Comparison of ENCODE assay signal across 21 cellular contexts in genomic region chr11:118491041-118491440, GRCh38. TPM values are rescaled to one million over a fixed set of nuclear protein-coding genes. Genes with fewer than 3 reads are reported as not detected.
DNase-seq lines count a peak whose midpoint lies in the region; ATAC-seq and TF ChIP-seq lines count a peak whose summit lies in the region.
"Had no signal": no experiment of that assay in that cellular context is flagged by ENCODE, and none has a peak within 500 bp of the region (broad histone marks: within the 10 kb centered on the region; RNA-seq: fewer than 3 reads in every experiment).

No MANE protein-coding gene starts in this region.

- peaks cover 68% of the 10 kb centered on the region for H3K36me3 ChIP-seq in Panc1 (ENCODE audit: control insufficient read depth, insufficient read depth, low read length)
- peaks cover 87% of the 10 kb centered on the region for H3K36me3 ChIP-seq in adipocyte (ENCODE audit: control insufficient read depth, insufficient read depth, low read length, severe bottlenecking)

- H3K4me3 ChIP-seq in Panc1 (ENCODE audit: low read depth in 2 of 2, low read length in 2 of 2) (no peak overlapping the region), adipocyte (ENCODE audit: low read length) (no peak overlapping the region)
- H3K4me3 ChIP-seq: BLaER1 treated with 17β-estradiol and CSF1 and Interleukin-3, amounts not matched to agents 10 nM and 100 nM; GM12878; Peyer's patch had no signal

- H3K4me3 Mint-ChIP-seq in activated CD4-positive, alpha-beta T cell treated with anti-CD3 and anti-CD28 coated beads for 36 hours = no peak overlapping the region
- no peak overlapping the region for H3K4me3 Mint-ChIP-seq in activated naive CD4-positive, alpha-beta T cell treated with anti-CD3 and anti-CD28 coated beads for 36 hours
- H3K4me3 Mint-ChIP-seq: CD4-positive, alpha-beta memory T cell; H9; HFFc6 had no signal

- H3K36me3 Mint-ChIP-seq in activated CD4-positive, alpha-beta T cell treated with anti-CD3 and anti-CD28 coated beads for 36 hours (ENCODE audit: low read depth) = peaks cover 43% of the 10 kb centered on the region
- H3K36me3 Mint-ChIP-seq in activated naive CD4-positive, alpha-beta T cell treated with anti-CD3 and anti-CD28 coated beads for 36 hours (ENCODE audit: low read depth) = peaks cover 26% of the 10 kb centered on the region

- H3K27me3 Mint-ChIP-seq in activated CD4-positive, alpha-beta T cell treated with anti-CD3 and anti-CD28 coated beads for 36 hours = no peaks in the 10 kb centered on the region
- H3K27me3 Mint-ChIP-seq in activated naive CD4-positive, alpha-beta T cell treated with anti-CD3 and anti-CD28 coated beads for 36 hours (ENCODE audit: low read depth) = no peaks in the 10 kb centered on the region
- H3K27me3 Mint-ChIP-seq: CD4-positive, alpha-beta memory T cell had no signal

- peak overlapping the region; percentile 18; the same call in 1 of the 2 replicates for H3K27ac ChIP-seq in Panc1 (ENCODE audit: low read length)
- H3K27ac ChIP-seq: BLaER1 treated with 17β-estradiol and CSF1 and Interleukin-3, amounts not matched to agents 10 nM and 100 nM; Peyer's patch had no signal

- H3K9me3 ChIP-seq in Panc1 (ENCODE audit: control insufficient read depth, insufficient read depth, low read depth, low read length) = no peaks in the 10 kb centered on the region
- H3K9me3 ChIP-seq in adipocyte (ENCODE audit: control insufficient read depth, low read length) = no peaks in the 10 kb centered on the region
- H3K9me3 ChIP-seq: BLaER1 treated with 17β-estradiol and CSF1 and Interleukin-3, amounts not matched to agents 10 nM and 100 nM; Peyer's patch had no signal

- TF ChIP-seq CTCF in Panc1 (IDR thresholded peaks at IDR 0.05) = no peak

- intact Hi-C loops in activated CD4-positive, alpha-beta T cell treated with anti-CD3 and anti-CD28 coated beads for 36 hours (cut with DNase I, micrococcal nuclease) = no loop called here
- intact Hi-C loops in activated naive CD4-positive, alpha-beta T cell treated with anti-CD3 and anti-CD28 coated beads for 36 hours (cut with micrococcal nuclease) = no loop called here
- intact Hi-C loops in Panc1 (cut with micrococcal nuclease; ENCODE audit: unreplicated experiment) = no loop called here

- H3K4me1 Mint-ChIP-seq in activated CD4-positive, alpha-beta T cell treated with anti-CD3 and anti-CD28 coated beads for 36 hours = peaks cover 5% of the 10 kb centered on the region
- H3K4me1 Mint-ChIP-seq in activated naive CD4-positive, alpha-beta T cell treated with anti-CD3 and anti-CD28 coated beads for 36 hours (ENCODE audit: low read depth) = peaks cover 9% of the 10 kb centered on the region
- H3K4me1 Mint-ChIP-seq: H9 had no signal

- H3K9ac ChIP-seq in adipocyte (ENCODE audit: low read length) = peak overlapping the region; percentile 23
- H3K9ac ChIP-seq: BLaER1 treated with 17β-estradiol and CSF1 and Interleukin-3, amounts not matched to agents 10 nM and 100 nM had no signal

- H3K27me3 ChIP-seq in Panc1 (ENCODE audit: control insufficient read depth, insufficient read depth, low read length) (no peaks in the 10 kb centered on the region), adipocyte (replicated peaks; ENCODE audit: control insufficient read depth, insufficient read depth, low read length) (no peaks in the 10 kb centered on the region)
- H3K27me3 ChIP-seq: BLaER1 treated with 17β-estradiol and CSF1 and Interleukin-3, amounts not matched to agents 10 nM and 100 nM; Peyer's patch had no signal

- H3K9me3 Mint-ChIP-seq in activated CD4-positive, alpha-beta T cell treated with anti-CD3 and anti-CD28 coated beads for 36 hours (ENCODE audit: low read depth) = no peaks in the 10 kb centered on the region
- H3K9me3 Mint-ChIP-seq in activated naive CD4-positive, alpha-beta T cell treated with anti-CD3 and anti-CD28 coated beads for 36 hours = no peaks in the 10 kb centered on the region
- H3K9me3 Mint-ChIP-seq: CD4-positive, alpha-beta memory T cell; H9; HFFc6 had no signal

- peak overlapping the region; percentile 88 for H3K27ac Mint-ChIP-seq in activated CD4-positive, alpha-beta T cell treated with anti-CD3 and anti-CD28 coated beads for 36 hours
- H3K27ac Mint-ChIP-seq in activated naive CD4-positive, alpha-beta T cell treated with anti-CD3 and anti-CD28 coated beads for 36 hours = peak overlapping the region; percentile 84
- H3K27ac Mint-ChIP-seq: CD4-positive, alpha-beta memory T cell; HFFc6 had no signal

- ATAC-seq in activated CD4-positive, alpha-beta T cell treated with anti-CD3 and anti-CD28 coated beads for 36 hours = peak; percentile 83
- ATAC-seq in Panc1 (no peak), HG03442 (IDR thresholded peaks at IDR 0.05; ENCODE audit: unreplicated experiment) (no peak)
- ATAC-seq: GM12878 had no signal

- in situ Hi-C loops in Panc1 (cut with HindIII; ENCODE audit: low pct_unique_long_range_greater_than_20kb, low sequenced_read_pairs) = no loop called here

- CTCF ChIA-PET in activated CD4-positive, alpha-beta T cell treated with anti-CD3 and anti-CD28 coated beads for 36 hours (lab: Charles Lee) = interaction anchor here (0.6 to 1.8 kb wide), 8 partner anchors 30 to 196 kb away, joined by 3 to 8 read pairs (median 4); no protein-coding TSS in a partner anchor
- CTCF ChIA-PET in activated naive CD4-positive, alpha-beta T cell treated with anti-CD3 and anti-CD28 coated beads for 36 hours (lab: Charles Lee) = interaction anchor here (0.6 to 1.4 kb wide), 3 partner anchors 109 to 132 kb away, joined by 3 to 4 read pairs (median 4); partner anchors contain the start of gene UBE4A
- CTCF ChIA-PET in Panc1 (lab: Charles Lee) = no interaction called here

- DNase-seq in activated CD4-positive, alpha-beta T cell treated with anti-CD3 and anti-CD28 coated beads for 36 hours = peak; percentile 46
- no peak for DNase-seq in activated CD4-positive, alpha-beta T cell treated with anti-CD3 and anti-CD28 coated beads, Interleukin-2, amount 50 U/mL, for 1 hour
- DNase-seq in activated naive CD4-positive, alpha-beta T cell treated with anti-CD3 and anti-CD28 coated beads for 36 hours = peak; percentile 46
- DNase-seq in activated naive CD4-positive, alpha-beta T cell treated with anti-CD3 and anti-CD28 coated beads, Interleukin-2, amount 50 U/mL, for 16 hours = no peak
- DNase-seq in Panc1 (ENCODE audit: low read depth, low spot score) = no peak
- no peak for DNase-seq in adipocyte (ENCODE audit: low read depth)
- DNase-seq in NCI-H1105 treated with DMSO at 0.1 percent for 48 hours (lab: John Stamatoyannopoulos, UW) = no peak
- DNase-seq: 8988T; CD4-positive, alpha-beta memory T cell; DND-41; H9; HFFc6; NCI-H1105; NCI-H2029 treated with DMSO at 0.1 percent for 48 hours; NCI-H226; NCI-H510A treated with DMSO at 0.1 percent for 48 hours; NCI-H748 treated with DMSO at 0.1 percent for 48 hours; Peyer's patch had no signal

- H3K4me1 ChIP-seq in Panc1 (ENCODE audit: control insufficient read depth, insufficient read depth, low read length) = no peaks in the 10 kb centered on the region
- no peaks in the 10 kb centered on the region for H3K4me1 ChIP-seq in adipocyte (ENCODE audit: control insufficient read depth, insufficient read depth, low read length)
- H3K4me1 ChIP-seq: BLaER1 treated with 17β-estradiol and CSF1 and Interleukin-3, amounts not matched to agents 10 nM and 100 nM; Peyer's patch had no signal

- POLR2A ChIA-PET in activated CD4-positive, alpha-beta T cell treated with anti-CD3 and anti-CD28 coated beads for 36 hours (lab: Charles Lee) = no interaction called here
- POLR2A ChIA-PET in Panc1 (lab: Charles Lee) = no interaction called here

- no TSS peak for BruUV-seq in Panc1 (replicated peaks; lab: Mats Ljungman, UMichigan)

RNA-seq across cellular contexts. Expression of gene TTC36, which starts 36.2 kb away (rescaled TPM):
- total RNA-seq in activated CD4-positive, alpha-beta T cell treated with anti-CD3 and anti-CD28 coated beads for 36 hours = under 1 TPM; 0.21 to 0.59 TPM
- total RNA-seq in activated naive CD4-positive, alpha-beta T cell treated with anti-CD3 and anti-CD28 coated beads for 36 hours = not detected
- 1.2 TPM for total RNA-seq in Panc1 (2021; ENCODE audit: unreplicated experiment)
- polyA plus RNA-seq in Panc1 (2012; ENCODE audit: insufficient read length) = 1.3 TPM
- total RNA-seq: GM12878 had no signal

RNA-seq across cellular contexts. Expression of gene TMEM25, which starts 40.0 kb away (rescaled TPM):
- 10 to 100 TPM; 12.2 to 17.4 TPM for total RNA-seq in activated CD4-positive, alpha-beta T cell treated with anti-CD3 and anti-CD28 coated beads for 36 hours
- 10 to 100 TPM; 13.3 to 14.1 TPM for total RNA-seq in activated naive CD4-positive, alpha-beta T cell treated with anti-CD3 and anti-CD28 coated beads for 36 hours
- 6.7 TPM for total RNA-seq in Panc1 (2021; ENCODE audit: unreplicated experiment)
- 12.4 TPM for polyA plus RNA-seq in Panc1 (2012; ENCODE audit: insufficient read length)

RNA-seq across cellular contexts. Expression of gene KMT2A, which starts 54.7 kb away (rescaled TPM):
- 10 to 100 TPM; 64.1 to 67.1 TPM for total RNA-seq in activated CD4-positive, alpha-beta T cell treated with anti-CD3 and anti-CD28 coated beads for 36 hours
- 10 to 100 TPM; 68.4 to 68.5 TPM for total RNA-seq in activated naive CD4-positive, alpha-beta T cell treated with anti-CD3 and anti-CD28 coated beads for 36 hours
- 139 TPM for total RNA-seq in Panc1 (2021; ENCODE audit: unreplicated experiment)
- 74.2 TPM for polyA plus RNA-seq in Panc1 (2012; ENCODE audit: insufficient read length)

Comparison
In these comparisons a context has a peak if more than half of its experiments do, and no peak if none do; other contexts are left out.
1. DNase-seq: peak in activated CD4-positive, alpha-beta T cell treated with anti-CD3 and anti-CD28 coated beads for 36 hours (single experiment) and activated naive CD4-positive, alpha-beta T cell treated with anti-CD3 and anti-CD28 coated beads for 36 hours (single experiment); none in activated CD4-positive, alpha-beta T cell treated with anti-CD3 and anti-CD28 coated beads, Interleukin-2, amount 50 U/mL, for 1 hour (single experiment), activated naive CD4-positive, alpha-beta T cell treated with anti-CD3 and anti-CD28 coated beads, Interleukin-2, amount 50 U/mL, for 16 hours (single experiment), Panc1 (single experiment), adipocyte (single experiment) and NCI-H1105 treated with DMSO at 0.1 percent for 48 hours (single experiment).